ENCODE assay signal across 9 cellular contexts in genomic region chr7:100803398-100804161, GRCh38. TPM values are rescaled to one million over a fixed set of nuclear protein-coding genes. Genes with fewer than 3 reads are reported as not detected.
DNase-seq lines count a peak whose midpoint lies in the region; ATAC-seq and TF ChIP-seq lines count a peak whose summit lies in the region.
"Had no signal": no experiment of that assay in that cellular context is flagged by ENCODE, and none has a peak within 500 bp of the region (broad histone marks: within the 10 kb centered on the region; RNA-seq: fewer than 3 reads in every experiment).

No MANE protein-coding gene starts in this region.

- no peak overlapping the region for H3K4me3 ChIP-seq in smooth muscle cell

- peak overlapping the region in 3 of 5 experiments; percentile 0 to 18 (median 6) for H3K4me3 Mint-ChIP-seq in brain
- H3K4me3 Mint-ChIP-seq: CD4-positive, alpha-beta memory T cell had no signal

- H2AFZ ChIP-seq in smooth muscle cell (ENCODE audit: low read depth): no peak overlapping the region

- DNase-seq in SKM-1 treated with dmso at 0.1 percent for 144 hours (lab: John Stamatoyannopoulos, UW; ENCODE audit: unreplicated experiment) (peak; percentile 41), SKM-1 (lab: John Stamatoyannopoulos, UW; ENCODE audit: unreplicated experiment) (no peak), NOMO-1 treated with DMSO at 0.1 percent for 48 hours (lab: John Stamatoyannopoulos, UW; ENCODE audit: unreplicated experiment) (peak; percentile 95), inferior parietal cortex (ENCODE audit: extremely low spot score) (peak; percentile 60), smooth muscle cell (lab: John Stamatoyannopoulos, UW; ENCODE audit: unreplicated experiment) (peak; percentile 46)

- H3K27me3 Mint-ChIP-seq in brain: no peaks in the 10 kb centered on the region

- H3K4me2 ChIP-seq in smooth muscle cell: peak overlapping the region; percentile 76

- no peaks in the 10 kb centered on the region for H3K79me2 ChIP-seq in smooth muscle cell (ENCODE audit: low read depth)

- peak overlapping the region; percentile 34 for H3K27ac ChIP-seq in smooth muscle cell (ENCODE audit: low read depth)

- no peaks in the 10 kb centered on the region for H3K9me3 ChIP-seq in smooth muscle cell (replicated peaks; ENCODE audit: low read depth)

- H3K27me3 ChIP-seq in smooth muscle cell (ENCODE audit: low read depth): no peaks in the 10 kb centered on the region

- H3K9ac ChIP-seq in smooth muscle cell (ENCODE audit: low read depth): no peak overlapping the region

- H3F3A ChIP-seq in smooth muscle cell (ENCODE audit: low read depth): peaks cover 17% of the 10 kb centered on the region

- peak overlapping the region; percentile 82 to 98 (median 93) for H3K27ac Mint-ChIP-seq in brain

- no peaks in the 10 kb centered on the region for H3K36me3 ChIP-seq in smooth muscle cell (ENCODE audit: low read depth)

- peaks cover 15% of the 10 kb centered on the region for H3K4me1 ChIP-seq in smooth muscle cell (ENCODE audit: low read depth)

- H3K36me3 Mint-ChIP-seq in brain: peaks cover 50% of the 10 kb centered on the region
- H3K36me3 Mint-ChIP-seq: CD4-positive, alpha-beta memory T cell had no signal

- WGBS in smooth muscle cell (ENCODE audit: low lambda C conversion rate): 53% methylated on average over 19 of the region's 19 CpGs

- ATAC-seq in GM21381 (IDR thresholded peaks at IDR 0.05; ENCODE audit: unreplicated experiment) (peak; percentile 96), HG03571 (IDR thresholded peaks at IDR 0.05; ENCODE audit: unreplicated experiment) (peak; percentile 99)

- peaks cover 32% of the 10 kb centered on the region for H4K20me1 ChIP-seq in smooth muscle cell (ENCODE audit: low read depth)

- no peak for TF ChIP-seq CTCF in brain (conservative IDR thresholded peaks at IDR 0.05)
- no peak for TF ChIP-seq CTCF in smooth muscle cell (IDR thresholded peaks at IDR 0.05; ENCODE audit: borderline replicate concordance, insufficient read depth, poor library complexity, severe bottlenecking)

- H3K4me1 Mint-ChIP-seq in brain: peaks cover 40% of the 10 kb centered on the region

- H3K9me3 Mint-ChIP-seq in brain: peaks cover 0 to 3% (median 0%) of the 10 kb centered on the region in 5 experiments
- H3K9me3 Mint-ChIP-seq: CD4-positive, alpha-beta memory T cell had no signal

RNA-seq across cellular contexts. Expression of gene EPHB4, which starts 23.7 kb away (rescaled TPM):
- 3.0 TPM for polyA plus RNA-seq in brain (ENCODE audit: insufficient read depth, low read depth, low replicate concordance)
- total RNA-seq in smooth muscle cell: 45.4 and 49.4 TPM in 2 replicates
- 50.5 and 56.3 TPM in 2 replicates for polyA plus RNA-seq in smooth muscle cell

RNA-seq across cellular contexts. Expression of gene SLC12A9, which starts 48.9 kb away (rescaled TPM):
- polyA plus RNA-seq in brain (ENCODE audit: insufficient read depth, low read depth, low replicate concordance) (15.7 TPM), smooth muscle cell (12.1 and 17.8 TPM in 2 replicates)
- total RNA-seq in smooth muscle cell: 8.9 and 16.8 TPM in 2 replicates

Comparison
In these comparisons a context has a peak if more than half of its experiments do, and no peak if none do; other contexts are left out.
1. RNA of gene EPHB4, which starts 23.7 kb away (polyA plus RNA-seq): 50.5 to 56.3 TPM in smooth muscle cell; 3.0 TPM in brain (single experiment); every median in the first group is over 10 times any median in the second.